Comparison of ENCODE assay signal across 8 cellular contexts in the genomic region with DNA sequence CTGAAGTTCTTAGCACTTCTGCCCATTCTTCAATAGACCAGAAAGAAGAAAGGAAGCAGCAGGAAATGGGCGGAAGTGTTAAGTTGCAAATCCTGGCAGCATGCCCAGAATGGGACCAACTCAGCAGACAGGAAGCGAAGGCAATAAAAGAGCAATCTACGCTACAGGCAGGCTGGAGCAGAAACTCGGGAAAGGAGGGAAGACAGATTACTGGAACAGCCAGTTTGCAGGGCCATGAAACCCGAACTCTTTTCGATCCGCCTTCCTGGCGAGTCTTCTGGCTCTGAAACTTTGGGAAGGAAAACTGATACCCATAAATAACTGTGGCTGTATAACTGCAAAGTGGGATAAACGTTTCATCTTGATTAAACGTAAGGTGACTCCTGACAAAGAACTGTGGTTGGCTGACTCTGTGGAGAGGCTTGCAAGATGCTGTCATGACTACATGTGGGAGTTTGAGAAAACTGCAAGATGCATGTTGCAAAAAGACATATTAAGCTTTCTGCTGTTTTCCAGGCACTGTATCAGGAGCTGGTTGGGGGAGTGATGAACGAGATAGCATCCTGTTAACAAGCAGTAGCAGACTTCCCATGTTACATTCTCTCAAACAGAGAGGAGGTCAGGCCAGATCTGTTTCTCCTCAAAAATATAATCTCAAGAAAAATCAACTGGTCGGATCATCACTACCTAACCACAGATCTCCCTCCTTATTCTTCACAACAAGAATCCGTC.
DNase-seq lines count a peak whose midpoint lies in the region; ATAC-seq and FAIRE-seq lines count a peak whose summit lies in the region.

No MANE protein-coding gene starts in this region.

- FAIRE-seq in GM19239 (lab: Jason Lieb, UNC), result peak; percentile 42

- H3K36me3 Mint-ChIP-seq in activated CD4-positive, alpha-beta T cell treated with anti-CD3 and anti-CD28 coated beads, Interleukin-2, amount 10 ng/mL, durations not matched to agents 7 days and 5 days (ENCODE audit: low read depth), result no peaks in the 10 kb centered on the region
- H3K36me3 Mint-ChIP-seq in natural killer cell treated with Interleukin-12 subunit alpha and Interleukin-12 subunit beta and Interleukin-15 and Interleukin-18, amount 100 ng/mL, for 72 hours, result peaks cover 6% of the 10 kb centered on the region

- H3K9me3 Mint-ChIP-seq in activated CD4-positive, alpha-beta T cell treated with anti-CD3 and anti-CD28 coated beads, Interleukin-2, amount 10 ng/mL, durations not matched to agents 7 days and 5 days, result peaks cover 7% of the 10 kb centered on the region
- no peaks in the 10 kb centered on the region for H3K9me3 Mint-ChIP-seq in natural killer cell treated with Interleukin-12 subunit alpha and Interleukin-12 subunit beta and Interleukin-15 and Interleukin-18, amount 100 ng/mL, for 72 hours

- peak; percentile 28 to 36 for ATAC-seq in natural killer cell treated with Interleukin-12 subunit alpha and Interleukin-12 subunit beta and Interleukin-15 and Interleukin-18, amount 100 ng/mL, for 72 hours
- ATAC-seq in GM21723 (IDR thresholded peaks at IDR 0.05; ENCODE audit: unreplicated experiment) (no peak), GM21737 (IDR thresholded peaks at IDR 0.05; ENCODE audit: unreplicated experiment) (no peak)

- CTCF ChIA-PET in activated CD4-positive, alpha-beta T cell treated with anti-CD3 and anti-CD28 coated beads, Interleukin-2, amount 10 ng/mL, durations not matched to agents 7 days and 5 days (lab: Charles Lee), result no interaction called here

- H3K4me1 Mint-ChIP-seq in activated CD4-positive, alpha-beta T cell treated with anti-CD3 and anti-CD28 coated beads, Interleukin-2, amount 10 ng/mL, durations not matched to agents 7 days and 5 days, result peaks cover 18% of the 10 kb centered on the region
- peaks cover 12 to 25% of the 10 kb centered on the region in 2 donors for H3K4me1 Mint-ChIP-seq in natural killer cell treated with Interleukin-12 subunit alpha and Interleukin-12 subunit beta and Interleukin-15 and Interleukin-18, amount 100 ng/mL, for 72 hours (ENCODE audit: low read depth in 2 of 2)

- POLR2A ChIA-PET in activated CD4-positive, alpha-beta T cell treated with anti-CD3 and anti-CD28 coated beads, Interleukin-2, amount 10 ng/mL, durations not matched to agents 7 days and 5 days (lab: Charles Lee), result no interaction called here

- no peak overlapping the region for H3K27ac Mint-ChIP-seq in activated CD4-positive, alpha-beta T cell treated with anti-CD3 and anti-CD28 coated beads, Interleukin-2, amount 10 ng/mL, durations not matched to agents 7 days and 5 days
- peak overlapping the region in 1 of 2 donors; percentile 23 for H3K27ac Mint-ChIP-seq in natural killer cell treated with Interleukin-12 subunit alpha and Interleukin-12 subunit beta and Interleukin-15 and Interleukin-18, amount 100 ng/mL, for 72 hours

- no peaks in the 10 kb centered on the region for H3K27me3 Mint-ChIP-seq in activated CD4-positive, alpha-beta T cell treated with anti-CD3 and anti-CD28 coated beads, Interleukin-2, amount 10 ng/mL, durations not matched to agents 7 days and 5 days
- H3K27me3 Mint-ChIP-seq in natural killer cell treated with Interleukin-12 subunit alpha and Interleukin-12 subunit beta and Interleukin-15 and Interleukin-18, amount 100 ng/mL, for 72 hours, result no peaks in the 10 kb centered on the region

- H3K4me3 Mint-ChIP-seq in activated CD4-positive, alpha-beta T cell treated with anti-CD3 and anti-CD28 coated beads, Interleukin-2, amount 10 ng/mL, durations not matched to agents 7 days and 5 days, result no peak overlapping the region
- peak overlapping the region; percentile 60 for H3K4me3 Mint-ChIP-seq in natural killer cell treated with Interleukin-12 subunit alpha and Interleukin-12 subunit beta and Interleukin-15 and Interleukin-18, amount 100 ng/mL, for 72 hours

- DNase-seq in GM19239 (ENCODE audit: insufficient read length, low spot score) (no peak), NCI-H2196 (lab: John Stamatoyannopoulos, UW; ENCODE audit: unreplicated experiment) (peak; percentile 74), epidermal melanocyte (ENCODE audit: insufficient read length, low spot score) (peak; percentile 77), stromal cell of bone marrow (ENCODE audit: low read depth) (peak; percentile 92)
- DNase-seq in activated CD4-positive, alpha-beta T cell treated with anti-CD3 and anti-CD28 coated beads, Interleukin-2, amount 10 ng/mL, durations not matched to agents 7 days and 5 days, result peak; percentile 59
- DNase-seq in natural killer cell treated with Interleukin-12 subunit alpha and Interleukin-12 subunit beta and Interleukin-15 and Interleukin-18, amount 100 ng/mL, for 72 hours (ENCODE audit: low spot score), result no peak

Comparison
In these comparisons a context has a peak if more than half of its experiments do, and no peak if none do; other contexts are left out.
1. DNase-seq: peak in NCI-H2196 (single experiment), activated CD4-positive, alpha-beta T cell treated with anti-CD3 and anti-CD28 coated beads, Interleukin-2, amount 10 ng/mL, durations not matched to agents 7 days and 5 days (single experiment), epidermal melanocyte (single experiment) and stromal cell of bone marrow (single experiment); none in GM19239 (single experiment) and natural killer cell treated with Interleukin-12 subunit alpha and Interleukin-12 subunit beta and Interleukin-15 and Interleukin-18, amount 100 ng/mL, for 72 hours (single experiment).
2. ATAC-seq: peak in natural killer cell treated with Interleukin-12 subunit alpha and Interleukin-12 subunit beta and Interleukin-15 and Interleukin-18, amount 100 ng/mL, for 72 hours (2 of 2); none in GM21723 (single experiment) and GM21737 (single experiment).